In genomic region chr6:37048851-37049734, GRCh38 we compare ENCODE assay signal across 8 cellular contexts. TPM values are rescaled to one million over a fixed set of nuclear protein-coding genes. Genes with fewer than 3 reads are reported as not detected.
DNase-seq lines count a peak whose midpoint lies in the region; ATAC-seq and TF ChIP-seq lines count a peak whose summit lies in the region.

No MANE protein-coding gene starts in this region.

- peak overlapping the region; percentile 88 for H3K4me3 Mint-ChIP-seq in activated CD4-positive, alpha-beta T cell treated with anti-CD3 and anti-CD28 coated beads, Interleukin-2, amount 10 ng/mL, durations not matched to agents 24 days and 14 days

- peaks cover 5% of the 10 kb centered on the region for H3K9me3 Mint-ChIP-seq in activated CD4-positive, alpha-beta T cell treated with anti-CD3 and anti-CD28 coated beads, Interleukin-2, amount 10 ng/mL, durations not matched to agents 24 days and 14 days

- H3K9ac ChIP-seq in duodenal mucosa (ENCODE audit: low read depth in 1 of 2, low read length in 2 of 2) = no peak overlapping the region

- H3K4me3 ChIP-seq in duodenal mucosa (ENCODE audit: low read depth in 1 of 2, low read length in 2 of 2) = no peak overlapping the region
- no peak overlapping the region for H3K4me3 ChIP-seq in ovary
- H3K4me3 ChIP-seq in coronary artery = no peak overlapping the region

- no peaks in the 10 kb centered on the region for H3K9me3 ChIP-seq in duodenal mucosa (ENCODE audit: control insufficient read depth in 1 of 2, low read length in 2 of 2)
- no peaks in the 10 kb centered on the region for H3K9me3 ChIP-seq in ovary

- H3K36me3 ChIP-seq in duodenal mucosa (ENCODE audit: control insufficient read depth in 1 of 2, insufficient read depth in 2 of 2, low read length in 2 of 2) = no peaks in the 10 kb centered on the region
- no peaks in the 10 kb centered on the region for H3K36me3 ChIP-seq in ovary

- H3K27ac ChIP-seq in duodenal mucosa (ENCODE audit: low read depth, low read length) (peak overlapping the region; percentile 42), ovary (no peak overlapping the region), coronary artery (no peak overlapping the region)

- H3K27me3 Mint-ChIP-seq in activated CD4-positive, alpha-beta T cell treated with anti-CD3 and anti-CD28 coated beads, Interleukin-2, amount 10 ng/mL, durations not matched to agents 24 days and 14 days = no peaks in the 10 kb centered on the region

- H3K27me3 ChIP-seq in duodenal mucosa (ENCODE audit: control insufficient read depth in 1 of 2, insufficient read depth in 2 of 2, low read length in 2 of 2) = no peaks in the 10 kb centered on the region
- H3K27me3 ChIP-seq in ovary = no peaks in the 10 kb centered on the region

- TF ChIP-seq CTCF in ovary (IDR thresholded peaks at IDR 0.05) (no peak), coronary artery (IDR thresholded peaks at IDR 0.05) (no peak)

- peaks cover 60% of the 10 kb centered on the region for H3K4me1 Mint-ChIP-seq in activated CD4-positive, alpha-beta T cell treated with anti-CD3 and anti-CD28 coated beads, Interleukin-2, amount 10 ng/mL, durations not matched to agents 24 days and 14 days

- H3K27ac Mint-ChIP-seq in activated CD4-positive, alpha-beta T cell treated with anti-CD3 and anti-CD28 coated beads, Interleukin-2, amount 10 ng/mL, durations not matched to agents 24 days and 14 days = peak overlapping the region; percentile 98

- ATAC-seq in GM18870 (IDR thresholded peaks at IDR 0.05; ENCODE audit: unreplicated experiment) = peak; percentile 59
- ATAC-seq in HG03378 (IDR thresholded peaks at IDR 0.05; ENCODE audit: unreplicated experiment) = peak; percentile 68

- intact Hi-C loops in activated CD4-positive, alpha-beta T cell treated with anti-CD3 and anti-CD28 coated beads, Interleukin-2, amount 10 ng/mL, durations not matched to agents 24 days and 14 days (cut with micrococcal nuclease) = loop anchor here (1.0 kb wide), 2 partner anchors 16 to 211 kb away; no protein-coding TSS in a partner anchor
- intact Hi-C loops in ovary (cut with DNase I) = no loop called here

- WGBS in ovary, 3 donors = 56 to 67% (median 58%) methylated on average over 17 of the region's 17 CpGs

- no peak for TF ChIP-seq EP300 in ovary (IDR thresholded peaks at IDR 0.05)

- peaks cover 36% of the 10 kb centered on the region in 2 donors for H3K4me1 ChIP-seq in duodenal mucosa (ENCODE audit: control insufficient read depth in 1 of 2, insufficient read depth in 2 of 2, low read length in 2 of 2)
- H3K4me1 ChIP-seq in ovary (ENCODE audit: insufficient read depth) = peaks cover 2% of the 10 kb centered on the region

- no peak for TF ChIP-seq POLR2A in ovary (IDR thresholded peaks at IDR 0.05)

- peak; percentile 93 for DNase-seq in activated CD4-positive, alpha-beta T cell treated with anti-CD3 and anti-CD28 coated beads, Interleukin-2, amount 10 ng/mL, durations not matched to agents 24 days and 14 days
- peak in 4 of 5 donors; percentile 48 to 71 (median 59) for DNase-seq in ovary
- no peak for DNase-seq in NCI-H345 treated with DMSO at 0.1 percent for 48 hours (lab: John Stamatoyannopoulos, UW; ENCODE audit: unreplicated experiment)
- no peak for DNase-seq in NCI-H1105 treated with DMSO at 0.1 percent for 48 hours (lab: John Stamatoyannopoulos, UW)
- DNase-seq in coronary artery (ENCODE audit: low spot score) = no peak

- peaks cover 2% of the 10 kb centered on the region for H3K36me3 Mint-ChIP-seq in activated CD4-positive, alpha-beta T cell treated with anti-CD3 and anti-CD28 coated beads, Interleukin-2, amount 10 ng/mL, durations not matched to agents 24 days and 14 days (ENCODE audit: low read depth)

RNA-seq across cellular contexts. Expression of gene FGD2, which starts 43.6 kb away (rescaled TPM):
- total RNA-seq in activated CD4-positive, alpha-beta T cell treated with anti-CD3 and anti-CD28 coated beads, Interleukin-2, amount 10 ng/mL, durations not matched to agents 24 days and 14 days = 0.57 and 0.58 TPM in 2 replicates
- total RNA-seq in ovary = 10 to 100 TPM in 3 of 7 donors, 1 to 10 TPM in 4; 3.4 to 13.6 (median 5.2) TPM
- polyA plus RNA-seq in ovary = 1 to 10 TPM; 2.3 to 4.0 TPM

Comparison
In these comparisons a context has a peak if more than half of its experiments do, and no peak if none do; other contexts are left out.
1. DNase-seq: peak in activated CD4-positive, alpha-beta T cell treated with anti-CD3 and anti-CD28 coated beads, Interleukin-2, amount 10 ng/mL, durations not matched to agents 24 days and 14 days (single experiment) and ovary (4 of 5); none in NCI-H345 treated with DMSO at 0.1 percent for 48 hours (single experiment), NCI-H1105 treated with DMSO at 0.1 percent for 48 hours (single experiment) and coronary artery (single experiment).